Comparison of ENCODE assay signal across 8 cellular contexts in the genomic region with DNA sequence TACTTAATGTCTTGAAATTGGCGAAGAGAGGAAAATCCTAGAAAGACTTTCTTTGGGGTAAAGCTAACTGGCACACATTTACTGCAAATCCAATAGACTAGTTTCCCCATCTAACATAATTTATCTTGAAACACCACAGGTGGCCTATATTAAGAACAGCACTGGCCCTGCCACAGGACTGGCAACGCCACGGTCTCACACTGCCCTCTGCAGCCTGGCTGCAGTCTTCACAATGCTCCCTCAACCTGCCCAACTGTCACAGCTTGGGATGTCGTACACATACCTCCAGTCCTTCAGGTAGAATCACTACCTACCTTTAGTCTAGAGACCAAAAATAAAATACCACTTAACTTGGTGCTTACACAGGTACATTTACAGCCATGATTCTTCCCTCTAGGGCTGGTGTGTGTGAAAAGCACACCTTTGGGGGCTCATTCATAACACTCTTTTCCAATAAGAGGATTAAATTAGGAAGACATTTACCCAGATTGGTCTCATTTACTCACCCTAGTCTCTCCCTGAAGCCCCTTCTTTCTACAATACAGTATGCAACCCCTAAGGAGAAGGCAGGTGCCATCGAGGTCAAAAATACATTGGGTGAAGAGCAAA.
DNase-seq lines count a peak whose midpoint lies in the region; ATAC-seq lines count a peak whose summit lies in the region.

No MANE protein-coding gene starts in this region.

- DNase-seq in AG20443 (ENCODE audit: low spot score) (peak; percentile 86), NCI-H460 (ENCODE audit: extremely low read depth, low read depth) (peak; percentile 56), amniotic epithelial cell (ENCODE audit: low read depth) (peak; percentile 75), left ventricle myocardium superior (peak; percentile 78), pulmonary artery endothelial cell (ENCODE audit: low read depth, low spot score) (peak; percentile 57)

- peak; percentile 78 for ATAC-seq in GM18511 (IDR thresholded peaks at IDR 0.05; ENCODE audit: unreplicated experiment)
- ATAC-seq in HG03108 (IDR thresholded peaks at IDR 0.05; ENCODE audit: unreplicated experiment): peak; percentile 56
- ATAC-seq in left ventricle myocardium superior: peak; percentile 99
- ATAC-seq in HG03460 (IDR thresholded peaks at IDR 0.05; ENCODE audit: unreplicated experiment): no peak

- intact Hi-C loops in left ventricle myocardium superior (cut with micrococcal nuclease): loop anchor here (5.0 to 10.0 kb wide), 2 partner anchors 188 to 1406 kb away; a partner anchor contains a TSS
